Comparison of ENCODE assay signal across 8 cellular contexts in the genomic region with DNA sequence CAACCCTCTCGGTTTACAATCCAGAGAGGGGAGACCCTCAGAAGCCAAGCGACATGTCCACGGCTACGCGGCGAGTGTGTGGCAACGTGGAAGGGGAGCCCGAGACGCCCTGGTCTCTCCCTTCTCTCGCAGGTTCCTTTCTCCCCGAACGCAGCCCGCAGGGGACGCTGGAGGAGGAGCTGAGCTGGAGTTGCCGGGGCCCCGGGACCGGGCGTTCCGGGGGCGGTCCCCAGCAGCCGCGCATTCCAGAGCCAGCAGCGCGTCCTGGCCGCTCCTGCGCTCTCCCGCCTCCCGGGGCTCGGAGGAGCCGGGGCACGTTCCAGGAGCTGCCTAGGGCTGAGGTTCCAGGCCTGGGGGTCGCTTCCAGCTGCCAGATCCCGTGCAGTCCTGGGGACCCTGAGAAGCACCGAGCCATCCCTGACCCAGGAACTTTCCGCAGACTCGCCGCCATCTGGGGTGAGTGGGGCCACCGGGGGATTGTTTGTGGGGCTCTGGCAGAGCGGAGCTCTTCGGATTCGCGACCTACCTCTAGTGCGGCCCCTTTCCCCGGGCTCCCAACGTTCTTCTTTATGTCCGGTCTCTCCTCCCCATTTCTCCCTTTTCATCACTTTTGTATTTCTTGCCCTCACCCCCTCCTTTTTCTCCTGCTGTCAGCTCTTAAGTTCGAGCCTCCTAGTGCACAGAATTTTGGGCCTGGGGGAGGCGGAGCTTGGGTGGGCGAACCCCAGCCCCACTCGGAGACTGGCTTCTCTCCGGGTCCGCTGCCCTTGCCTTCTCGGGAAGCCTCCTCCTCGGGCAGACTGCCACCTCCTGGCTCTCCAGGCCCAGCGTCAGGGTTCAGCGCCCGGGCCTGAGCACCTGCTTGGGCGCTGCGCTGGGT. TPM values are rescaled to one million over a fixed set of nuclear protein-coding genes. Genes with fewer than 3 reads are reported as not detected.
DNase-seq lines count a peak whose midpoint lies in the region; ATAC-seq, FAIRE-seq and TF ChIP-seq lines count a peak whose summit lies in the region.

A gene with protein sequence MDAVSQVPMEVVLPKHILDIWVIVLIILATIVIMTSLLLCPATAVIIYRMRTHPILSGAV (plus strand): TSS at position 241 of the 880 bp plus-strand sequence. CDS start 16,684 bp downstream, outside the sequence.

- peak within 1 kb of the TSS; percentile 93 to 97 (median 96) for H3K4me3 Mint-ChIP-seq in CD4-positive, CD25-positive, alpha-beta regulatory T cell

- H3K36me3 Mint-ChIP-seq in CD4-positive, CD25-positive, alpha-beta regulatory T cell = no peaks in the 10 kb centered on the region

- H3K9me3 Mint-ChIP-seq in CD4-positive, CD25-positive, alpha-beta regulatory T cell = no peaks in the 10 kb centered on the region

- no peaks in the 10 kb centered on the region for H3K36me3 ChIP-seq in CD4-positive, CD25-positive, alpha-beta regulatory T cell (ENCODE audit: control insufficient read depth, insufficient read depth, low read length)
- peaks cover 0 to 4% of the 10 kb centered on the region in 2 experiments for H3K36me3 ChIP-seq in keratinocyte (ENCODE audit: control insufficient read depth in 2 of 2, extremely low read depth in 1 of 2, insufficient read depth in 2 of 2, low read length in 2 of 2)

- dilution Hi-C loops in keratinocyte (cut with MboI; ENCODE audit: extremely low pct_ligation_motif_present, low sequenced_read_pairs) = no loop called here

- H3K4me2 ChIP-seq in keratinocyte (ENCODE audit: control insufficient read depth, extremely low read depth, insufficient read depth, low read depth, low read length) = peak within 1 kb of the TSS; percentile 88

- H3K27me3 ChIP-seq in CD4-positive, CD25-positive, alpha-beta regulatory T cell (ENCODE audit: control insufficient read depth, insufficient read depth, low read length) = peaks cover 4% of the 10 kb centered on the region
- H3K27me3 ChIP-seq in keratinocyte (ENCODE audit: control insufficient read depth, extremely low read depth, insufficient read depth, low read length) = no peaks in the 10 kb centered on the region

- peak; percentile 39 to 80 (median 51) for DNase-seq in CD4-positive, CD25-positive, alpha-beta regulatory T cell
- peak; percentile 34 for DNase-seq in NCI-H1105 (lab: John Stamatoyannopoulos, UW)
- peak in 3 of 4 experiments; percentile 27 to 42 (median 42) for DNase-seq in activated CD4-positive, CD25-positive, alpha-beta regulatory T cell (lab: John Stamatoyannopoulos, UW)
- peak; percentile 60 for DNase-seq in central memory CD4-positive, alpha-beta T cell
- DNase-seq in keratinocyte (ENCODE audit: low read depth, low spot score) = no peak
- DNase-seq in stimulated activated CD4-positive, alpha-beta T cell treated with anti-CD3 and anti-CD28 coated beads, Interleukin-15, amount 100 ng/mL, for 1 hour (ENCODE audit: low read depth in 1 of 2, low spot score in 1 of 2) = peak; percentile 37 to 52

- H2AFZ ChIP-seq in keratinocyte (ENCODE audit: control insufficient read depth, low read length) = peak within 1 kb of the TSS; percentile 93

- H3K4me1 ChIP-seq in CD4-positive, CD25-positive, alpha-beta regulatory T cell (ENCODE audit: control insufficient read depth, insufficient read depth, low read length, poor library complexity, severe bottlenecking) = peaks cover 28% of the 10 kb centered on the region
- H3K4me1 ChIP-seq in keratinocyte (ENCODE audit: control insufficient read depth, extremely low read depth, insufficient read depth, low read length) = peaks cover 54% of the 10 kb centered on the region

- H3K4me1 Mint-ChIP-seq in CD4-positive, CD25-positive, alpha-beta regulatory T cell = peaks cover 17 to 57% (median 27%) of the 10 kb centered on the region in 4 donors

- TF ChIP-seq CTCF in keratinocyte (optimal IDR thresholded peaks at IDR 0.05 in 1 of 3, IDR thresholded peaks at IDR 0.05 in 1 of 3, conservative IDR thresholded peaks at IDR 0.05 in 1 of 3; ENCODE audit: extremely low read depth in 1 of 3, insufficient read depth in 2 of 3, low read length in 3 of 3) = peak; percentile 45 to 70 (median 66)

- no peak for FAIRE-seq in keratinocyte (lab: Jason Lieb, UNC)

- H3K9ac ChIP-seq in keratinocyte (ENCODE audit: control insufficient read depth, extremely low read depth, insufficient read depth, low read length) = peak within 1 kb of the TSS; percentile 92

- peak within 1 kb of the TSS; percentile 52 to 95 (median 91) for H3K27ac Mint-ChIP-seq in CD4-positive, CD25-positive, alpha-beta regulatory T cell

- no peaks in the 10 kb centered on the region for H4K20me1 ChIP-seq in keratinocyte (ENCODE audit: control insufficient read depth, extremely low read depth, insufficient read depth, low read length)

- peak within 1 kb of the TSS; percentile 52 for H3K27ac ChIP-seq in CD4-positive, CD25-positive, alpha-beta regulatory T cell (ENCODE audit: insufficient read depth, low read length, poor library complexity, severe bottlenecking)
- peak within 1 kb of the TSS; percentile 75 for H3K27ac ChIP-seq in keratinocyte (ENCODE audit: control insufficient read depth, insufficient read depth, low read length)

- peaks cover 6% of the 10 kb centered on the region for H3K9me1 ChIP-seq in keratinocyte (ENCODE audit: control insufficient read depth, extremely low read depth, insufficient read depth, low read length)

- H3K79me2 ChIP-seq in keratinocyte (ENCODE audit: control insufficient read depth, insufficient read depth, low read length) = peaks cover 29% of the 10 kb centered on the region

- H3K9me3 ChIP-seq in CD4-positive, CD25-positive, alpha-beta regulatory T cell (ENCODE audit: control insufficient read depth in 2 of 2, low read length in 2 of 2) = no peaks in the 10 kb centered on the region
- no peaks in the 10 kb centered on the region for H3K9me3 ChIP-seq in keratinocyte (ENCODE audit: control insufficient read depth, low read depth, low read length)

- H3K4me3 ChIP-seq in CD4-positive, CD25-positive, alpha-beta regulatory T cell (ENCODE audit: low read depth, low read length) = peak within 1 kb of the TSS; percentile 80
- peak within 1 kb of the TSS; percentile 72 to 88 (median 83) for H3K4me3 ChIP-seq in keratinocyte (ENCODE audit: control insufficient read depth in 2 of 3, extremely low read depth in 1 of 3, insufficient read depth in 2 of 3, low read depth in 1 of 3, low read length in 3 of 3)

- peaks cover 17% of the 10 kb centered on the region for H3K27me3 Mint-ChIP-seq in CD4-positive, CD25-positive, alpha-beta regulatory T cell

- ATAC-seq in CD4-positive, CD25-positive, alpha-beta regulatory T cell (ENCODE audit: low read depth in 2 of 2) = peak; percentile 47 to 51
- ATAC-seq in GM21423 (IDR thresholded peaks at IDR 0.05; ENCODE audit: unreplicated experiment) (peak; percentile 15), GM19467 (IDR thresholded peaks at IDR 0.05; ENCODE audit: unreplicated experiment) (no peak)

RNA-seq across cellular contexts. Expression of the gene that starts here (rescaled TPM):
- 3.8 TPM for total RNA-seq in CD4-positive, CD25-positive, alpha-beta regulatory T cell
- polyA plus RNA-seq in CD4-positive, CD25-positive, alpha-beta regulatory T cell = 10 to 100 TPM in 1 of 4 donors, 1 to 10 TPM in 3; 3.7 to 12.2 (median 7.6) TPM
- polyA plus RNA-seq in keratinocyte = 21.1 to 37.0 TPM (median 29.7 TPM) in 3 replicates
- polyA plus RNA-seq in keratinocyte (2011; ENCODE audit: low read depth) = 18.5 TPM
- 32.6 and 36.5 TPM in 2 replicates for polyA plus RNA-seq in keratinocyte (2011; cell fraction: cytosol; rRNA removed)
- polyA plus RNA-seq in keratinocyte (2011; cell fraction: nucleus; rRNA removed) = 15.8 and 17.0 TPM in 2 replicates
- 19.2 TPM in 2 replicates for polyA plus RNA-seq in keratinocyte (2012; ENCODE audit: low replicate concordance)
- 11.4 to 14.1 TPM (median 12.1 TPM) in 3 replicates for polyA minus RNA-seq in keratinocyte
- polyA minus RNA-seq in keratinocyte (2011; cell fraction: cytosol; rRNA and poly(A)+ RNA removed) = 12.9 TPM
- polyA minus RNA-seq in keratinocyte (2011; cell fraction: nucleus; rRNA and poly(A)+ RNA removed) = 3.0 and 4.4 TPM in 2 replicates
